ENCODE assay signal across 21 cellular contexts in the genomic region with DNA sequence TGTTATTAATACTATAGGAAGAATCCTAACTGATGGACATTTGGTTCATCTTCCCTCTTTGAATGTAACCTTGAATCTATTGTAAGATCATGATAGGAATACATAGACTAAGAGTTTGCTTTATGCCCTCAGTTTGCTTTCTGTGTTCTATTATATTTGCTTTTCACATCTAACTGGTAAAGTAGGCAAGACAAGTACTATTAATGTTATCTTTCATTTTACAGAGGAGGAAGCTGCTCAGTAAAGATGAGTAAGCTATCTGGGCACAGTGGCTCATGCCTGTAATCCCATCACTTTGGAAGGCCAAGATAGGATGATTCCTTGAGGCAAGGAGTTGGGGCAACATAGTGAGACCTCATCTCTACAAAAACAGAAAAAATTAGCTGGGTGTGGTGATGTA.
DNase-seq lines count a peak whose midpoint lies in the region; ATAC-seq and TF ChIP-seq lines count a peak whose summit lies in the region.
"Had no signal": no experiment of that assay in that cellular context is flagged by ENCODE, and none has a peak within 500 bp of the region (broad histone marks: within the 10 kb centered on the region; RNA-seq: fewer than 3 reads in every experiment).

No MANE protein-coding gene starts in this region.

- CTCF ChIA-PET in CD4-positive, alpha-beta T cell (lab: Charles Lee) = no interaction called here

- H3K27ac ChIP-seq in substantia nigra (ENCODE audit: low read depth, low read length, poor library complexity, severe bottlenecking) = peak overlapping the region; percentile 21
- H3K27ac ChIP-seq in CD4-positive, alpha-beta T cell (ENCODE audit: low read depth, low read length) = no peak overlapping the region
- H3K27ac ChIP-seq: 22Rv1, GM23248 had no signal

- intact Hi-C loops in CD4-positive, alpha-beta T cell (cut with DNase I, micrococcal nuclease) = no loop called here

- DNase-seq in NCI-H510A treated with DMSO at 0.1 percent for 48 hours (lab: John Stamatoyannopoulos, UW) (peak; percentile 30), NCI-H510A (lab: John Stamatoyannopoulos, UW) (no peak), DMS53 (lab: John Stamatoyannopoulos, UW) (peak; percentile 53), NCI-H460 (ENCODE audit: extremely low read depth, low read depth) (peak; percentile 34), substantia nigra (lab: John Stamatoyannopoulos, UW) (no peak)
- no peak for DNase-seq in activated CD8-positive, alpha-beta memory T cell treated with anti-CD3 and anti-CD28 coated beads, Interleukin-2, amount 50 U/mL, for 4 hours
- DNase-seq in activated effector memory CD4-positive, alpha-beta T cell treated with Interleukin-2 at 50 U/mL for 16 hours = no peak
- no peak for DNase-seq in CD4-positive, alpha-beta T cell
- DNase-seq: ACHN; C1 segment of cervical spinal cord; CD4-positive, CD25-positive, alpha-beta regulatory T cell; CD8-positive, alpha-beta memory T cell; DMS 273 treated with DMSO at 0.1 percent for 48 hours; DMS79; EL; GDM1; GM23248; H7; HCEC 1CT had no signal

- H3K9me3 Mint-ChIP-seq in CD4-positive, alpha-beta T cell = no peaks in the 10 kb centered on the region
- H3K9me3 Mint-ChIP-seq: CD4-positive, CD25-positive, alpha-beta regulatory T cell; CD8-positive, alpha-beta memory T cell had no signal

- ATAC-seq in CD4-positive, alpha-beta T cell (ENCODE audit: poor library complexity) = no peak
- ATAC-seq: GM12878 had no signal

- no peak overlapping the region for H3K27ac Mint-ChIP-seq in CD4-positive, alpha-beta T cell
- H3K27ac Mint-ChIP-seq: CD4-positive, CD25-positive, alpha-beta regulatory T cell; CD8-positive, alpha-beta memory T cell had no signal

- no peaks in the 10 kb centered on the region for H3K36me3 Mint-ChIP-seq in CD4-positive, alpha-beta T cell (ENCODE audit: low read depth)

- no peaks in the 10 kb centered on the region for H3K4me1 Mint-ChIP-seq in CD4-positive, alpha-beta T cell (ENCODE audit: low read depth)
- H3K4me1 Mint-ChIP-seq: CD4-positive, CD25-positive, alpha-beta regulatory T cell; CD8-positive, alpha-beta memory T cell had no signal

- no peak for TF ChIP-seq CTCF in CD4-positive, alpha-beta T cell (IDR thresholded peaks at IDR 0.05)

- H3K9me3 ChIP-seq in CD4-positive, alpha-beta T cell (ENCODE audit: control insufficient read depth, low read length) = no peaks in the 10 kb centered on the region

- no peak overlapping the region for H3K4me3 Mint-ChIP-seq in CD4-positive, alpha-beta T cell
- H3K4me3 Mint-ChIP-seq: CD4-positive, CD25-positive, alpha-beta regulatory T cell; CD8-positive, alpha-beta memory T cell had no signal

- no peaks in the 10 kb centered on the region for H3K27me3 ChIP-seq in CD4-positive, alpha-beta T cell (ENCODE audit: control insufficient read depth, insufficient read depth, low read length)

- H3K27me3 Mint-ChIP-seq in CD4-positive, alpha-beta T cell = no peaks in the 10 kb centered on the region
- H3K27me3 Mint-ChIP-seq: CD4-positive, CD25-positive, alpha-beta regulatory T cell; CD8-positive, alpha-beta memory T cell had no signal

- POLR2A ChIA-PET in CD4-positive, alpha-beta T cell (lab: Charles Lee) = no interaction called here

Comparison
In these comparisons a context has a peak if more than half of its experiments do, and no peak if none do; other contexts are left out.
1. DNase-seq: peak in NCI-H510A treated with DMSO at 0.1 percent for 48 hours (single experiment), DMS53 (single experiment) and NCI-H460 (single experiment); none in NCI-H510A (single experiment), substantia nigra (0 of 49), activated CD8-positive, alpha-beta memory T cell treated with anti-CD3 and anti-CD28 coated beads, Interleukin-2, amount 50 U/mL, for 4 hours (single experiment), activated effector memory CD4-positive, alpha-beta T cell treated with Interleukin-2 at 50 U/mL for 16 hours (single experiment) and CD4-positive, alpha-beta T cell (0 of 10).